ENCODE assay signal across 2 cellular contexts in the genomic region with DNA sequence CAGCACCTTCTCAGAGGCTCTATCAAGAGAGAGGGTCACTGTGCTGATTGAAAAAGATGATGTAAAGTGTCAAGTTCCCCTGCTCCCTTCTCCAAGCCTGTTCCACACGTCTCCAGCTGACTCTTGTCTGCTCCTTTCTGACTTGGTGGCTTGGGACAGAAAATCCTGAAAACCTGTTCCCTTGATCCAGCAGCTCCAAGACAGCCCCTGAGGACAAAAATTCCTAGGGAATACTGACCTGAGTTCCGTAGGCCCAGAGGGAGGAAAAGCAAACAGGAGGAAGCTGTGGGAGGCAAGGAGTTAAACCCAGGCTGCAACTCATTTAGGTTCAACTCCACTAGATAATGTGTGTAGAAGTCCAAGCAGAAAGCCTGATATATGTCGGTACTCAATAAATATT.
TF ChIP-seq lines count a peak whose summit lies in the region.

No MANE protein-coding gene starts in this region.

TF ChIP-seq in GM12878, 131 proteins besides CTCF, POLR2A, EP300 and RAD21 (continues in another document):
- TF ChIP-seq NR2F1 (conservative IDR thresholded peaks at IDR 0.05) (no peak), PRDM15 (CRISPR knock-in tag; IDR thresholded peaks at IDR 0.05) (no peak), CUX1 (IDR thresholded peaks at IDR 0.05; ENCODE audit: insufficient replicate concordance, low read depth, low read length) (no peak), CBFB (IDR thresholded peaks at IDR 0.05; ENCODE audit: low read depth) (no peak), PML (IDR thresholded peaks at IDR 0.05; ENCODE audit: low read length) (no peak), MAX (IDR thresholded peaks at IDR 0.05; ENCODE audit: low read depth, low read length) (no peak), ZBTB4 (CRISPR knock-in tag; IDR thresholded peaks at IDR 0.05) (no peak), EGR1 (IDR thresholded peaks at IDR 0.05; ENCODE audit: borderline replicate concordance in 1 of 2, low read depth in 2 of 2, low read length in 2 of 2) (no peak), NR2C1 (IDR thresholded peaks at IDR 0.05) (no peak)

TF ChIP-seq in HEK293T, 16 proteins besides CTCF, POLR2A, EP300 and RAD21:
- TF ChIP-seq SUZ12 (IDR thresholded peaks at IDR 0.05) (no peak), FOXK2 (IDR thresholded peaks at IDR 0.05) (no peak), FOXM1 (IDR thresholded peaks at IDR 0.05; ENCODE audit: borderline replicate concordance) (no peak), SP1 (IDR thresholded peaks at IDR 0.05) (no peak), NFRKB (IDR thresholded peaks at IDR 0.05) (no peak), L3MBTL2 (conservative IDR thresholded peaks at IDR 0.05) (no peak)
